1 cellular context compared by ENCODE assay signal in genomic region chr10:74558897-74559296, GRCh38.
TF ChIP-seq lines count a peak whose summit lies in the region.

No MANE protein-coding gene starts in this region.

TF ChIP-seq in IMR-90, 13 proteins besides CTCF, POLR2A, EP300 and RAD21:
- no peak for TF ChIP-seq CHD1 (IDR thresholded peaks at IDR 0.05; ENCODE audit: low read depth, low read length)
- TF ChIP-seq CEBPB (IDR thresholded peaks at IDR 0.05; ENCODE audit: low read depth, low read length) = no peak
- no peak for TF ChIP-seq MAFK (IDR thresholded peaks at IDR 0.05; ENCODE audit: low read depth, low read length)
- TF ChIP-seq MAZ (IDR thresholded peaks at IDR 0.05; ENCODE audit: borderline replicate concordance, low read depth, low read length) = no peak
- TF ChIP-seq SMC3 (IDR thresholded peaks at IDR 0.05; ENCODE audit: low read depth, low read length) = no peak
- TF ChIP-seq RFX5 (IDR thresholded peaks at IDR 0.05; ENCODE audit: low read depth, low read length) = no peak
- TF ChIP-seq ELK1 (IDR thresholded peaks at IDR 0.05; ENCODE audit: borderline replicate concordance, low read depth, low read length) = no peak
- TF ChIP-seq BHLHE40 (IDR thresholded peaks at IDR 0.05; ENCODE audit: low read depth, low read length) = no peak
